Comparison of ENCODE assay signal across 12 cellular contexts in the genomic region with DNA sequence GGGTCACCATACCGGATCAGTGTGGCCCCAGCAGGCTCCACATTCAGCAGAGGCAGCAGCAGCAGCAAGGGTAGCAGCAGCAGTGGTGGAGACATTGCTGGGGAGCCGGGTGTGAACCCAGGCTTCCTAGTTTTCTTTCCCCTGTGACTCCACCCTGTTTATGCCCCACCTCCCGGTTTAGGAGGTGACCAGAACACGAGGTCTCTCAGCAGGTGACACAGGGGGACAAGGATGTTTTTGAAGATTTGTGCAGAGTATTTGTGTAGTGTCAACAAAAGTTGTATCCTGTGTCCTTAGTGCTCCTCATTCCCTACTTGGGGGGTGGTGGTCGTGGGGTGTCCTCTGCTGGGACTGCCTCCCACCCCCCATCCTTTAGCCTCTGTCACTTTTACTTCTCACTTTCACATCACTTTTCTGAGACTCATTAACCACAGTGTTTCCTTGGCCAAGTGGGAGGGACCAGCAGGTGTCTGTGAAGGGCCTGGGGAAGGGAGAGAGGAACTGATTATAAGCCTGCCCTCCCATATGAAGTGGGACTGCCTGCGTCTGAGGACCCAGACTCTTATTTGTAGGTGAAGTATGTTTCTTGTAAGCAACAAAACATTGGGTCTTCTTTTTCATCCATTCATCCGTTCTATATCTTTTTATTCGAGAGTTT. TPM values are rescaled to one million over a fixed set of nuclear protein-coding genes. Genes with fewer than 3 reads are reported as not detected.
DNase-seq lines count a peak whose midpoint lies in the region; ATAC-seq and TF ChIP-seq lines count a peak whose summit lies in the region.
"Had no signal": no experiment of that assay in that cellular context is flagged by ENCODE, and none has a peak within 500 bp of the region (broad histone marks: within the 10 kb centered on the region; RNA-seq: fewer than 3 reads in every experiment).

No MANE protein-coding gene starts in this region.

- TF ChIP-seq CTCF in nephron progenitor cell (IDR thresholded peaks at IDR 0.05) (no peak), WERI-Rb-1 (IDR thresholded peaks at IDR 0.05; ENCODE audit: low read depth, low read length) (no peak)

- intact Hi-C loops in dendritic cell treated with granulocyte-macrophage colony-stimulating factor and Interleukin-4, amounts not matched to agents 40 ng/mL and 50 ng/mL, for 4 days (cut with micrococcal nuclease) = no loop called here

- no peak overlapping the region for H3K18ac ChIP-seq in mesenchymal stem cell (ENCODE audit: low read depth in 1 of 2, low read length in 2 of 2)

- no peak overlapping the region for H3K4ac ChIP-seq in mesenchymal stem cell (ENCODE audit: low read depth in 1 of 2, low read length in 2 of 2)

- no peak overlapping the region for H4K8ac ChIP-seq in mesenchymal stem cell (ENCODE audit: low read length)

- no peaks in the 10 kb centered on the region for H3K36me3 ChIP-seq in mesenchymal stem cell (ENCODE audit: control insufficient read depth in 1 of 2, insufficient read depth in 2 of 2, low read depth in 1 of 2, low read length in 2 of 2)
- H3K36me3 ChIP-seq in MG63 = no peaks in the 10 kb centered on the region
- peaks cover 2% of the 10 kb centered on the region; the same call in 1 of the 2 replicates for H3K36me3 ChIP-seq in WERI-Rb-1
- H3K36me3 ChIP-seq: HAP-1, prostate gland had no signal

- H3K4me3 ChIP-seq in GM08714 (ENCODE audit: low read length) = peak overlapping the region; percentile 64; the same call in 1 of the 2 replicates
- peak overlapping the region in 1 of 2 experiments; percentile 24 for H3K4me3 ChIP-seq in mesenchymal stem cell (ENCODE audit: insufficient read depth in 1 of 2, low read depth in 1 of 2, low read length in 2 of 2)
- no peak overlapping the region for H3K4me3 ChIP-seq in MG63
- no peak overlapping the region for H3K4me3 ChIP-seq in WERI-Rb-1 (ENCODE audit: low read depth, low read length)
- H3K4me3 ChIP-seq: HAP-1, prostate gland had no signal

- H3K27me3 ChIP-seq in mesenchymal stem cell (ENCODE audit: control insufficient read depth in 1 of 2, insufficient read depth in 1 of 2, low read length in 2 of 2) (peaks cover 0 to 5% of the 10 kb centered on the region in 2 experiments), MG63 (no peaks in the 10 kb centered on the region), WERI-Rb-1 (ENCODE audit: insufficient read depth, low read depth, severe bottlenecking) (no peaks in the 10 kb centered on the region)

- H3K36me3 Mint-ChIP-seq in dendritic cell treated with granulocyte-macrophage colony-stimulating factor and Interleukin-4, amounts not matched to agents 40 ng/mL and 50 ng/mL, for 4 days (ENCODE audit: low read depth) = peaks cover 6% of the 10 kb centered on the region
- H3K36me3 Mint-ChIP-seq in nephron progenitor cell (ENCODE audit: low read depth) = peaks cover 60% of the 10 kb centered on the region

- H3K14ac ChIP-seq in mesenchymal stem cell (ENCODE audit: low read length in 2 of 2) = no peak overlapping the region

- peak overlapping the region; percentile 75 for H3K4me3 Mint-ChIP-seq in dendritic cell treated with granulocyte-macrophage colony-stimulating factor and Interleukin-4, amounts not matched to agents 40 ng/mL and 50 ng/mL, for 4 days
- no peak overlapping the region for H3K4me3 Mint-ChIP-seq in nephron progenitor cell

- no peak overlapping the region for H3K23ac ChIP-seq in mesenchymal stem cell (ENCODE audit: low read length in 2 of 2)

- no peaks in the 10 kb centered on the region for H3K9me3 Mint-ChIP-seq in dendritic cell treated with granulocyte-macrophage colony-stimulating factor and Interleukin-4, amounts not matched to agents 40 ng/mL and 50 ng/mL, for 4 days
- peaks cover 41% of the 10 kb centered on the region for H3K9me3 Mint-ChIP-seq in nephron progenitor cell

- 68% methylated on average over 3 of the region's 8 CpGs for WGBS in mesenchymal stem cell

- H3K27me3 Mint-ChIP-seq in dendritic cell treated with granulocyte-macrophage colony-stimulating factor and Interleukin-4, amounts not matched to agents 40 ng/mL and 50 ng/mL, for 4 days = no peaks in the 10 kb centered on the region
- H3K27me3 Mint-ChIP-seq in nephron progenitor cell (ENCODE audit: low read depth, poor library complexity) = no peaks in the 10 kb centered on the region

- peak; percentile 40 for ATAC-seq in GM19328 (IDR thresholded peaks at IDR 0.05; ENCODE audit: unreplicated experiment)
- peak; percentile 51 for ATAC-seq in HG03521 (IDR thresholded peaks at IDR 0.05; ENCODE audit: unreplicated experiment)

- H3K4me1 ChIP-seq in mesenchymal stem cell (ENCODE audit: control insufficient read depth, insufficient read depth, low read depth, low read length) = no peaks in the 10 kb centered on the region
- H3K4me1 ChIP-seq: HAP-1, prostate gland had no signal

- H2AFZ ChIP-seq in mesenchymal stem cell (ENCODE audit: low read depth, low read length) = no peak overlapping the region

- H3K27ac ChIP-seq in mesenchymal stem cell (ENCODE audit: low read length, poor library complexity, severe bottlenecking) (no peak overlapping the region), WERI-Rb-1 (no peak overlapping the region)
- H3K27ac ChIP-seq: prostate gland had no signal

- H3K4me1 Mint-ChIP-seq in dendritic cell treated with granulocyte-macrophage colony-stimulating factor and Interleukin-4, amounts not matched to agents 40 ng/mL and 50 ng/mL, for 4 days (ENCODE audit: low read depth) = peaks cover 63% of the 10 kb centered on the region
- H3K4me1 Mint-ChIP-seq in nephron progenitor cell = peaks cover 32% of the 10 kb centered on the region

- H2BK15ac ChIP-seq in mesenchymal stem cell (ENCODE audit: low read depth, poor library complexity, severe bottlenecking) = no peak overlapping the region

- H2BK120ac ChIP-seq in mesenchymal stem cell (ENCODE audit: low read depth, low read length) = no peak overlapping the region

- H3K4me2 ChIP-seq in mesenchymal stem cell (ENCODE audit: low read length, poor library complexity, severe bottlenecking) = no peak overlapping the region

- no peaks in the 10 kb centered on the region for H3K79me1 ChIP-seq in mesenchymal stem cell (replicated peaks; ENCODE audit: low read length, poor library complexity, severe bottlenecking)

- H2AK5ac ChIP-seq in mesenchymal stem cell (ENCODE audit: low read length, severe bottlenecking) = no peak overlapping the region

- no peak overlapping the region for H3K9ac ChIP-seq in mesenchymal stem cell (ENCODE audit: low read length)

- peaks cover 17% of the 10 kb centered on the region for H3K9me3 ChIP-seq in mesenchymal stem cell (ENCODE audit: control insufficient read depth, low read length)
- H3K9me3 ChIP-seq in MG63 = peaks cover 20% of the 10 kb centered on the region
- H3K9me3 ChIP-seq in WERI-Rb-1 (ENCODE audit: severe bottlenecking) = no peaks in the 10 kb centered on the region
- H3K9me3 ChIP-seq: HAP-1, prostate gland had no signal

- no peak for DNase-seq in mesenchymal stem cell
- DNase-seq in nephron progenitor cell = no peak
- DNase-seq in MG63 = no peak
- DNase-seq in WERI-Rb-1 = no peak
- DNase-seq: DMS 273 treated with DMSO at 0.1 percent for 48 hours, NCI-H1092 had no signal

- peak overlapping the region; percentile 80 for H3K27ac Mint-ChIP-seq in dendritic cell treated with granulocyte-macrophage colony-stimulating factor and Interleukin-4, amounts not matched to agents 40 ng/mL and 50 ng/mL, for 4 days
- H3K27ac Mint-ChIP-seq in nephron progenitor cell = no peak overlapping the region

- H2BK12ac ChIP-seq in mesenchymal stem cell (ENCODE audit: low read length in 2 of 2) = no peak overlapping the region

- no peak overlapping the region for H2BK5ac ChIP-seq in mesenchymal stem cell (ENCODE audit: low read depth, low read length, poor library complexity, severe bottlenecking)

- no peak overlapping the region for H4K91ac ChIP-seq in mesenchymal stem cell (ENCODE audit: low read length)

RNA-seq across cellular contexts. Expression of gene KCNC3, which starts 15.6 kb away (rescaled TPM):
- polyA plus RNA-seq in mesenchymal stem cell (2013, experiment 1 of 2) = 0.04 TPM
- 0.07 TPM for polyA plus RNA-seq in mesenchymal stem cell (2013, experiment 2 of 2)
- total RNA-seq in MG63 (2014; rRNA removed; shearing (Covaris generic); ENCODE audit: low replicate concordance) = not detected in 2 replicates

RNA-seq across cellular contexts. Expression of gene NAPSA, which starts 20.6 kb away (rescaled TPM):
- 0.25 TPM for polyA plus RNA-seq in mesenchymal stem cell (2013, experiment 1 of 2)
- 0.10 TPM for polyA plus RNA-seq in mesenchymal stem cell (2013, experiment 2 of 2)
- total RNA-seq in MG63 (2014; rRNA removed; shearing (Covaris generic); ENCODE audit: low replicate concordance) = 1.5 TPM in 1 of 2 replicates, not detected in the other

RNA-seq across cellular contexts. Expression of gene NR1H2, which starts 31.5 kb away (rescaled TPM):
- polyA plus RNA-seq in mesenchymal stem cell (2013, experiment 1 of 2) = 29.2 TPM
- polyA plus RNA-seq in mesenchymal stem cell (2013, experiment 2 of 2) = 27.7 TPM
- 113 and 173 TPM in 2 replicates for total RNA-seq in MG63 (2014; rRNA removed; shearing (Covaris generic); ENCODE audit: low replicate concordance)

RNA-seq across cellular contexts. Expression of gene POLD1, which starts 39.4 kb away (rescaled TPM):
- 8.5 TPM for polyA plus RNA-seq in mesenchymal stem cell (2013, experiment 1 of 2)
- 8.3 TPM for polyA plus RNA-seq in mesenchymal stem cell (2013, experiment 2 of 2)
- 44.1 and 117 TPM in 2 replicates for total RNA-seq in MG63 (2014; rRNA removed; shearing (Covaris generic); ENCODE audit: low replicate concordance)
